8 cellular contexts compared by ENCODE assay signal in genomic region chr9:470041-470781, GRCh38. TPM values are rescaled to one million over a fixed set of nuclear protein-coding genes. Genes with fewer than 3 reads are reported as not detected.
A peak's percentile ranks its signal among the peaks of the same experiment; 100 is the strongest.
DNase-seq lines count a peak whose midpoint lies in the region; ATAC-seq and TF ChIP-seq lines count a peak whose summit lies in the region.

No MANE protein-coding gene starts in this region.

- H3K36me3 ChIP-seq in ectodermal cell (ENCODE audit: control insufficient read depth, insufficient read depth, low read length), result no peaks in the 10 kb centered on the region
- H3K36me3 ChIP-seq in lung (ENCODE audit: control insufficient read depth in 2 of 2, insufficient read depth in 2 of 2, low read length in 2 of 2), result no peaks in the 10 kb centered on the region

- H3K27ac ChIP-seq in ectodermal cell (ENCODE audit: insufficient read depth, low read depth, low read length, poor library complexity, severe bottlenecking) (peak overlapping the region; percentile 68), lung (ENCODE audit: low read depth in 1 of 2, low read length in 1 of 2) (peak overlapping the region; percentile 78 to 81)

- no peak for TF ChIP-seq CTCF in CD14-positive monocyte (IDR thresholded peaks at IDR 0.05)
- no peak for TF ChIP-seq CTCF in lung (IDR thresholded peaks at IDR 0.05; ENCODE audit: control extremely low read depth, extremely low read depth)

- H3K27ac Mint-ChIP-seq in CD14-positive monocyte, result peak overlapping the region; percentile 59 to 92 (median 78)
- peak overlapping the region; percentile 80 for H3K27ac Mint-ChIP-seq in activated CD4-positive, alpha-beta memory T cell treated with anti-CD3 and anti-CD28 coated beads, Interleukin-2, amount 10 ng/mL, durations not matched to agents 7 days and 5 days

- peak; percentile 93 for ATAC-seq in GM19395 (IDR thresholded peaks at IDR 0.05; ENCODE audit: unreplicated experiment)
- peak; percentile 77 for ATAC-seq in HG03558 (IDR thresholded peaks at IDR 0.05; ENCODE audit: extremely low read depth, unreplicated experiment)
- peak; percentile 92 for ATAC-seq in lung (ENCODE audit: insufficient read depth, low FRiP score)

- intact Hi-C loops in CD14-positive monocyte (cut with micrococcal nuclease), result loop anchor here in 1 of 2 donors (10.0 kb wide), 1 partner anchor 535 kb away; no protein-coding TSS in a partner anchor

- H3K4me3 Mint-ChIP-seq in CD14-positive monocyte, result peak overlapping the region; percentile 91 to 94
- peak overlapping the region; percentile 90 for H3K4me3 Mint-ChIP-seq in activated CD4-positive, alpha-beta memory T cell treated with anti-CD3 and anti-CD28 coated beads, Interleukin-2, amount 10 ng/mL, durations not matched to agents 7 days and 5 days

- CTCF ChIA-PET in activated CD4-positive, alpha-beta memory T cell treated with anti-CD3 and anti-CD28 coated beads, Interleukin-2, amount 10 ng/mL, durations not matched to agents 7 days and 5 days (lab: Charles Lee), result interaction anchor here (1.1 to 1.5 kb wide), 2 partner anchors 10 to 22 kb away, joined by 4 read pairs; no protein-coding TSS in a partner anchor

- peaks cover 13 to 19% of the 10 kb centered on the region in 2 donors for H3K36me3 Mint-ChIP-seq in CD14-positive monocyte
- peaks cover 18% of the 10 kb centered on the region for H3K36me3 Mint-ChIP-seq in activated CD4-positive, alpha-beta memory T cell treated with anti-CD3 and anti-CD28 coated beads, Interleukin-2, amount 10 ng/mL, durations not matched to agents 7 days and 5 days (ENCODE audit: low read depth)

- DNase-seq in CD14-positive monocyte (ENCODE audit: low spot score) (peak; percentile 58), NCI-H748 (lab: John Stamatoyannopoulos, UW; ENCODE audit: unreplicated experiment) (peak; percentile 90), lung (ENCODE audit: low spot score) (peak; percentile 82)
- peak; percentile 92 for DNase-seq in activated CD4-positive, alpha-beta memory T cell treated with anti-CD3 and anti-CD28 coated beads, Interleukin-2, amount 10 ng/mL, durations not matched to agents 7 days and 5 days
- peak; percentile 72 to 82 (median 81) for DNase-seq in stimulated activated CD4-positive, alpha-beta T cell treated with anti-CD3 and anti-CD28 coated beads, TNF-alpha, amount 100 ng/mL, for 24 hours (ENCODE audit: low read depth in 3 of 3)

- H3K4me1 ChIP-seq in ectodermal cell (ENCODE audit: control insufficient read depth, insufficient read depth, low read length) (peaks cover 8% of the 10 kb centered on the region), lung (ENCODE audit: control insufficient read depth in 2 of 2, insufficient read depth in 2 of 2, low read length in 2 of 2) (peaks cover 0 to 5% of the 10 kb centered on the region in 2 donors)

- no peaks in the 10 kb centered on the region for H3K9me3 Mint-ChIP-seq in CD14-positive monocyte
- H3K9me3 Mint-ChIP-seq in activated CD4-positive, alpha-beta memory T cell treated with anti-CD3 and anti-CD28 coated beads, Interleukin-2, amount 10 ng/mL, durations not matched to agents 7 days and 5 days, result no peaks in the 10 kb centered on the region

- POLR2A ChIA-PET in activated CD4-positive, alpha-beta memory T cell treated with anti-CD3 and anti-CD28 coated beads, Interleukin-2, amount 10 ng/mL, durations not matched to agents 7 days and 5 days (lab: Charles Lee), result interaction anchor here (0.7 to 3.5 kb wide), 10 partner anchors 10 to 216 kb away, joined by 3 to 26 read pairs (median 4); partner anchors contain the start of gene KANK1

- no peaks in the 10 kb centered on the region for H3K27me3 ChIP-seq in ectodermal cell (ENCODE audit: control insufficient read depth, insufficient read depth, low read length, poor library complexity, severe bottlenecking)
- no peaks in the 10 kb centered on the region for H3K27me3 ChIP-seq in lung (ENCODE audit: control insufficient read depth, insufficient read depth)

- H3K9me3 ChIP-seq in ectodermal cell (ENCODE audit: control insufficient read depth, low read length), result no peaks in the 10 kb centered on the region
- H3K9me3 ChIP-seq in lung (ENCODE audit: control insufficient read depth in 2 of 2, insufficient read depth in 1 of 2, low read length in 1 of 2), result no peaks in the 10 kb centered on the region

- WGBS in ectodermal cell, 2 experiments, result 17% methylated on average over 38 of the region's 38 CpGs
- 3% methylated on average over 38 of the region's 38 CpGs for WGBS in lung, 2 donors

- H3K4me3 ChIP-seq in ectodermal cell (ENCODE audit: insufficient read depth, low read depth, low read length) (peak overlapping the region; percentile 52), lung (peak overlapping the region; percentile 50)

- H3K27me3 Mint-ChIP-seq in CD14-positive monocyte (ENCODE audit: low read depth in 3 of 3), result peaks cover 0 to 2% (median 1%) of the 10 kb centered on the region in 3 donors
- no peaks in the 10 kb centered on the region for H3K27me3 Mint-ChIP-seq in activated CD4-positive, alpha-beta memory T cell treated with anti-CD3 and anti-CD28 coated beads, Interleukin-2, amount 10 ng/mL, durations not matched to agents 7 days and 5 days

- peaks cover 37% of the 10 kb centered on the region for H3K4me1 Mint-ChIP-seq in CD14-positive monocyte
- peaks cover 28% of the 10 kb centered on the region for H3K4me1 Mint-ChIP-seq in activated CD4-positive, alpha-beta memory T cell treated with anti-CD3 and anti-CD28 coated beads, Interleukin-2, amount 10 ng/mL, durations not matched to agents 7 days and 5 days

RNA-seq across cellular contexts. Expression of gene KANK1, which starts 34.3 kb away (rescaled TPM):
- polyA plus RNA-seq in CD14-positive monocyte, result under 1 TPM in 1 of 2 donors, not detected in 1; 0.03 TPM
- 1 to 10 TPM; 7.6 to 8.2 TPM for total RNA-seq in activated CD4-positive, alpha-beta memory T cell treated with anti-CD3 and anti-CD28 coated beads, Interleukin-2, amount 10 ng/mL, durations not matched to agents 7 days and 5 days
- 18.6 TPM for polyA plus RNA-seq in ectodermal cell (2013, experiment 1 of 4)
- polyA plus RNA-seq in ectodermal cell (2013, experiment 2 of 4), result 19.3 TPM
- polyA plus RNA-seq in ectodermal cell (2013, experiment 3 of 4), result 15.8 TPM
- polyA plus RNA-seq in ectodermal cell (2013, experiment 4 of 4), result 15.0 TPM
- 10 to 100 TPM; 30.2 to 30.3 TPM for total RNA-seq in lung
- polyA plus RNA-seq in lung, result 10 to 100 TPM; 15.8 to 23.7 TPM

Comparison
In these comparisons a context has a peak if more than half of its experiments do, and no peak if none do; other contexts are left out.
1. Peak in every context shown above with its lines: DNase-seq, ATAC-seq, H3K4me3 ChIP-seq and H3K27ac ChIP-seq.